In the genomic region with DNA sequence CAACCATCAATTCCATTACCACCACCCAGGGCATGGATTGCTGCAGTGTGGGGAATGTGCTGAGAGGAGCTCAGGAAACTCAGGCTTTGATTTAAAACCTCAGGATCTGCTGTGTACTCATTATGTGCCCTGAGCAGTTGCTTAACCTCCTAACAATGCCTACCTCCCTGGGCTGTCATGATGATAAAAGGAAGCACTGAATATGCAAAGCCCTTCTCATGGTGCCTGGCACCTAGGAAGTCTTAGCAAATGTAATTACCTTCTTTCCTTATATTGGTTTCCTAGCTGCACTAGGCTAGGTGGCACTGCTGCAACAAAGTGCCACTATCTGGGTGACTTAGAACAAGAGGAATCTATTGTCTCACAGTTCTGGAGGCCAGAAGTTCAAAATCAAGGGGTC, we compare ENCODE assay signal across 21 cellular contexts.
"Had no signal": no experiment of that assay in that cellular context is flagged by ENCODE, and none has a peak within 500 bp of the region (broad histone marks: within the 10 kb centered on the region; RNA-seq: fewer than 3 reads in every experiment).

No MANE protein-coding gene starts in this region.

- H3K36me3 ChIP-seq: cardiac muscle cell, gastroesophageal sphincter, prostate gland had no signal

- FAIRE-seq: islet of Langerhans had no signal

- H3K4me1 ChIP-seq: body of pancreas, prostate gland had no signal

- DNase-seq: activated CD4-positive, alpha-beta memory T cell treated with anti-CD3 and anti-CD28 coated beads for 36 hours; activated CD4-positive, alpha-beta T cell treated with anti-CD3 and anti-CD28 coated beads for 48 hours; activated CD4-positive, CD25-positive, alpha-beta regulatory T cell; activated effector memory CD4-positive, alpha-beta T cell treated with anti-CD3 and anti-CD28 coated beads, Interleukin-2, amount 50 U/mL, for 16 hours; activated naive CD4-positive, alpha-beta T cell treated with anti-CD3 and anti-CD28 coated beads, Interleukin-2, amount 10 ng/mL, durations not matched to agents 7 days and 5 days; activated T-cell treated with anti-CD3 and anti-CD28 coated beads for 4 hours; body of pancreas; cortex of kidney; endodermal cell; head of caudate nucleus; hypothalamus; naive thymus-derived CD8-positive, alpha-beta T cell; right cardiac atrium; stimulated activated CD4-positive, alpha-beta T cell treated with anti-CD3 and anti-CD28 coated beads, Interleukin-12 subunit alpha, Interleukin-12 subunit beta, amount 100 ng/mL, for 4 hours; stimulated activated CD4-positive, alpha-beta T cell treated with anti-CD3 and anti-CD28 coated beads, Interleukin-4, amount 100 ng/mL, for 4 hours; stimulated activated naive CD8-positive, alpha-beta T cell treated with anti-CD3 and anti-CD28 coated beads, Interleukin-15, Interleukin-2, amounts not matched to agents 100 U/mL and 50 U/mL, for 24 hours; T1000 had no signal

- H3K27ac ChIP-seq: body of pancreas, cardiac muscle cell, gastroesophageal sphincter, prostate gland had no signal

- ATAC-seq: body of pancreas; gastroesophageal sphincter; naive thymus-derived CD8-positive, alpha-beta T cell; right cardiac atrium; stimulated activated naive CD8-positive, alpha-beta T cell treated with anti-CD3 and anti-CD28 coated beads, Interleukin-15, Interleukin-2, amounts not matched to agents 100 U/mL and 50 U/mL, for 24 hours had no signal

- H3K9me3 ChIP-seq: body of pancreas, gastroesophageal sphincter, prostate gland had no signal

- H3K27me3 ChIP-seq: body of pancreas, cardiac muscle cell, gastroesophageal sphincter had no signal

- H3K4me3 ChIP-seq: body of pancreas, cardiac muscle cell, gastroesophageal sphincter, prostate gland had no signal
